Comparison of ENCODE assay signal across 11 cellular contexts in genomic region chr2:43196773-43197567, GRCh38. TPM values are rescaled to one million over a fixed set of nuclear protein-coding genes. Genes with fewer than 3 reads are reported as not detected.
A peak's percentile ranks its signal among the peaks of the same experiment; 100 is the strongest.
DNase-seq lines count a peak whose midpoint lies in the region; ATAC-seq, FAIRE-seq and TF ChIP-seq lines count a peak whose summit lies in the region.
"Had no signal": no experiment of that assay in that cellular context is flagged by ENCODE, and none has a peak within 500 bp of the region (broad histone marks: within the 10 kb centered on the region; RNA-seq: fewer than 3 reads in every experiment).

No MANE protein-coding gene starts in this region.

- H3K36me3 Mint-ChIP-seq in CD4-positive, CD25-positive, alpha-beta regulatory T cell = peaks cover 3% of the 10 kb centered on the region
- no peaks in the 10 kb centered on the region for H3K36me3 Mint-ChIP-seq in activated naive CD8-positive, alpha-beta T cell
- H3K36me3 Mint-ChIP-seq in nephron (ENCODE audit: low read depth) = no peaks in the 10 kb centered on the region

- H3K4me3 Mint-ChIP-seq in CD4-positive, CD25-positive, alpha-beta regulatory T cell = peak overlapping the region in 3 of 4 donors; percentile 39 to 72 (median 50)
- H3K4me3 Mint-ChIP-seq in activated naive CD8-positive, alpha-beta T cell = peak overlapping the region; percentile 79
- peak overlapping the region in 1 of 3 experiments; percentile 1 for H3K4me3 Mint-ChIP-seq in nephron

- ATAC-seq in CD4-positive, CD25-positive, alpha-beta regulatory T cell (ENCODE audit: low read depth in 2 of 2) = no peak
- ATAC-seq in HG03095 (IDR thresholded peaks at IDR 0.05; ENCODE audit: unreplicated experiment) (no peak), left colon (no peak)

- DNase-seq in CD4-positive, CD25-positive, alpha-beta regulatory T cell = no peak
- DNase-seq in left colon (no peak), small intestine (no peak), coronary artery (ENCODE audit: low spot score) (no peak)
- DNase-seq: brain microvascular endothelial cell, mesendoderm, NCI-H1417 treated with DMSO at 0.1 percent for 48 hours had no signal

- no peaks in the 10 kb centered on the region for H3K27me3 ChIP-seq in CD4-positive, CD25-positive, alpha-beta regulatory T cell (ENCODE audit: control insufficient read depth, insufficient read depth, low read length)
- H3K27me3 ChIP-seq in small intestine (ENCODE audit: control insufficient read depth in 2 of 2, insufficient read depth in 2 of 2, low read length in 2 of 2) = no peaks in the 10 kb centered on the region
- H3K27me3 ChIP-seq: brain microvascular endothelial cell had no signal

- no peaks in the 10 kb centered on the region for H3K9me3 Mint-ChIP-seq in CD4-positive, CD25-positive, alpha-beta regulatory T cell
- no peaks in the 10 kb centered on the region for H3K9me3 Mint-ChIP-seq in activated naive CD8-positive, alpha-beta T cell (ENCODE audit: low read depth)
- no peaks in the 10 kb centered on the region for H3K9me3 Mint-ChIP-seq in nephron

- no peaks in the 10 kb centered on the region for H3K36me3 ChIP-seq in CD4-positive, CD25-positive, alpha-beta regulatory T cell (ENCODE audit: control insufficient read depth, insufficient read depth, low read length)
- H3K36me3 ChIP-seq in HEK293 (ENCODE audit: control insufficient read depth in 2 of 2, insufficient read depth in 1 of 2, low read length in 2 of 2) (no peaks in the 10 kb centered on the region), small intestine (ENCODE audit: control insufficient read depth in 2 of 2, insufficient read depth in 2 of 2, low read length in 2 of 2) (no peaks in the 10 kb centered on the region)
- H3K36me3 ChIP-seq: brain microvascular endothelial cell had no signal

- peak overlapping the region; percentile 52 for H3K27ac ChIP-seq in CD4-positive, CD25-positive, alpha-beta regulatory T cell (ENCODE audit: insufficient read depth, low read length, poor library complexity, severe bottlenecking)
- no peak overlapping the region for H3K27ac ChIP-seq in HEK293 (ENCODE audit: extremely low read depth, low read depth, low read length)
- H3K27ac ChIP-seq in small intestine (ENCODE audit: low read depth in 1 of 2, low read length in 1 of 2) = no peak overlapping the region
- no peak overlapping the region for H3K27ac ChIP-seq in coronary artery
- H3K27ac ChIP-seq: brain microvascular endothelial cell had no signal

- 73 to 79% (median 73%) methylated on average over 12 of the region's 12 CpGs for WGBS in small intestine, 3 donors

- POLR2A ChIA-PET in HEK293 (lab: Yijun Ruan, JAX) = interaction anchor here (0.5 kb wide), 1 partner anchor 284 kb away, joined by 4 read pairs; no protein-coding TSS in a partner anchor

- H3K4me1 Mint-ChIP-seq in CD4-positive, CD25-positive, alpha-beta regulatory T cell = peaks cover 5 to 66% (median 43%) of the 10 kb centered on the region in 4 donors
- H3K4me1 Mint-ChIP-seq in activated naive CD8-positive, alpha-beta T cell (ENCODE audit: low read depth) = peaks cover 61% of the 10 kb centered on the region
- H3K4me1 Mint-ChIP-seq in nephron = peaks cover 29% of the 10 kb centered on the region

- CTCF ChIA-PET in HEK293 (lab: Yijun Ruan, JAX) = no interaction called here

- peak overlapping the region; percentile 95 to 98 (median 96) for H3K27ac Mint-ChIP-seq in CD4-positive, CD25-positive, alpha-beta regulatory T cell
- H3K27ac Mint-ChIP-seq in activated naive CD8-positive, alpha-beta T cell = peak overlapping the region; percentile 96
- peak overlapping the region; percentile 82 to 94 (median 93) for H3K27ac Mint-ChIP-seq in nephron

- TF ChIP-seq CTCF in HEK293 (tag by site-specific recombination; IDR thresholded peaks at IDR 0.05) (no peak), nephron (IDR thresholded peaks at IDR 0.05; ENCODE audit: unreplicated experiment in 3 of 3) (no peak), coronary artery (IDR thresholded peaks at IDR 0.05) (no peak)

- H3K9me3 ChIP-seq in CD4-positive, CD25-positive, alpha-beta regulatory T cell (ENCODE audit: control insufficient read depth in 2 of 2, low read length in 2 of 2) = no peaks in the 10 kb centered on the region
- H3K9me3 ChIP-seq in HEK293 (ENCODE audit: control insufficient read depth, insufficient read depth, low read depth, low read length) = no peaks in the 10 kb centered on the region
- H3K9me3 ChIP-seq in small intestine (ENCODE audit: control insufficient read depth, low read depth) = no peaks in the 10 kb centered on the region

- no peak for FAIRE-seq in small intestine (lab: Jason Lieb, UNC)

- no peak overlapping the region for H3K4me3 ChIP-seq in CD4-positive, CD25-positive, alpha-beta regulatory T cell (ENCODE audit: low read depth, low read length)
- H3K4me3 ChIP-seq in HEK293 (ENCODE audit: low read depth, low read length) (no peak overlapping the region), small intestine (ENCODE audit: low read depth in 1 of 2, low read length in 2 of 2) (no peak overlapping the region), coronary artery (no peak overlapping the region)

- intact Hi-C loops in left colon (cut with DNase I, micrococcal nuclease) = no loop called here

- H3K27me3 Mint-ChIP-seq in CD4-positive, CD25-positive, alpha-beta regulatory T cell = no peaks in the 10 kb centered on the region
- H3K27me3 Mint-ChIP-seq in activated naive CD8-positive, alpha-beta T cell = no peaks in the 10 kb centered on the region
- H3K27me3 Mint-ChIP-seq in nephron (ENCODE audit: low read depth) = no peaks in the 10 kb centered on the region

- peaks cover 57% of the 10 kb centered on the region for H3K4me1 ChIP-seq in CD4-positive, CD25-positive, alpha-beta regulatory T cell (ENCODE audit: control insufficient read depth, insufficient read depth, low read length, poor library complexity, severe bottlenecking)
- H3K4me1 ChIP-seq in HEK293 (ENCODE audit: control insufficient read depth, insufficient read depth, low read length) (no peaks in the 10 kb centered on the region), small intestine (ENCODE audit: control insufficient read depth in 2 of 2, insufficient read depth in 1 of 2, low read depth in 1 of 2, low read length in 1 of 2) (peaks cover 0 to 13% of the 10 kb centered on the region in 2 donors)

TF ChIP-seq in HEK293, 187 proteins besides CTCF, POLR2A, EP300 and RAD21:
- TF ChIP-seq ZXDB (tag by site-specific recombination; IDR thresholded peaks at IDR 0.05) = peak; percentile 74
- TF ChIP-seq ZNF26 (tag by site-specific recombination; IDR thresholded peaks at IDR 0.05) = no peak
- TF ChIP-seq ZFHX2 (tag by site-specific recombination; conservative IDR thresholded peaks at IDR 0.05) = peak; percentile 20; the same call in 1 of the 2 replicates

RNA-seq across cellular contexts. Expression of gene ZFP36L2, which starts 29.4 kb away (rescaled TPM):
- 874 TPM for total RNA-seq in CD4-positive, CD25-positive, alpha-beta regulatory T cell
- 100 to 1,000 TPM; 119 to 155 (median 128) TPM for polyA plus RNA-seq in CD4-positive, CD25-positive, alpha-beta regulatory T cell
- total RNA-seq in left colon = 100 to 1,000 TPM; 199 to 250 TPM
- 10 to 100 TPM; 62.1 to 98.9 (median 98.8) TPM for polyA plus RNA-seq in small intestine
